Comparison of ENCODE assay signal across 8 cellular contexts in genomic region chr10:60140681-60141632, GRCh38.
DNase-seq lines count a peak whose midpoint lies in the region; ATAC-seq and TF ChIP-seq lines count a peak whose summit lies in the region.

No MANE protein-coding gene starts in this region.

- intact Hi-C loops in heart left ventricle (cut with DNase I): no loop called here

- no peak for TF ChIP-seq CTCF in heart left ventricle (IDR thresholded peaks at IDR 0.05)

- 37 to 43% (median 42%) methylated on average over 11 of the region's 11 CpGs for WGBS in heart left ventricle, 4 donors

- H3K4me1 ChIP-seq in heart left ventricle: peaks cover 0 to 19% (median 5%) of the 10 kb centered on the region in 12 donors

- DNase-seq in H4 (ENCODE audit: low spot score) (peak; percentile 26), NCI-H748 treated with DMSO at 0.1 percent for 48 hours (lab: John Stamatoyannopoulos, UW) (peak; percentile 81), heart left ventricle (peak in 3 of 5 donors; percentile 22 to 38 (median 33)), renal cortical epithelial cell (ENCODE audit: low read depth) (peak; percentile 85), epidermal melanocyte (ENCODE audit: insufficient read length, low spot score) (no peak), UCSD-AML1 (lab: John Stamatoyannopoulos, UW; ENCODE audit: unreplicated experiment) (no peak)
- DNase-seq in stimulated activated naive CD8-positive, alpha-beta T cell treated with anti-CD3 and anti-CD28 coated beads, Interleukin-15, Interleukin-2, amounts not matched to agents 100 U/mL and 50 U/mL, for 24 hours: no peak

- H3K36me3 ChIP-seq in heart left ventricle: peaks cover 0 to 7% (median 0%) of the 10 kb centered on the region in 9 donors

- ATAC-seq in heart left ventricle (peak; percentile 91 to 95 (median 94)), HG03460 (IDR thresholded peaks at IDR 0.05; ENCODE audit: unreplicated experiment) (no peak)
- no peak for ATAC-seq in stimulated activated naive CD8-positive, alpha-beta T cell treated with anti-CD3 and anti-CD28 coated beads, Interleukin-15, Interleukin-2, amounts not matched to agents 100 U/mL and 50 U/mL, for 24 hours

- H3K4me3 ChIP-seq in heart left ventricle: peak overlapping the region in 11 of 12 donors; percentile 1 to 46 (median 36)

- no peak for TF ChIP-seq POLR2A in heart left ventricle (IDR thresholded peaks at IDR 0.05)

- no peaks in the 10 kb centered on the region for H3K9me3 ChIP-seq in heart left ventricle

- no peaks in the 10 kb centered on the region for H3K27me3 ChIP-seq in heart left ventricle

- peak overlapping the region; percentile 15 to 84 (median 76) for H3K27ac ChIP-seq in heart left ventricle

Comparison
In these comparisons a context has a peak if more than half of its experiments do, and no peak if none do; other contexts are left out.
1. DNase-seq: peak in H4 (single experiment), NCI-H748 treated with DMSO at 0.1 percent for 48 hours (single experiment), heart left ventricle (3 of 5) and renal cortical epithelial cell (single experiment); none in stimulated activated naive CD8-positive, alpha-beta T cell treated with anti-CD3 and anti-CD28 coated beads, Interleukin-15, Interleukin-2, amounts not matched to agents 100 U/mL and 50 U/mL, for 24 hours (single experiment), epidermal melanocyte (single experiment) and UCSD-AML1 (single experiment).
2. ATAC-seq: peak in heart left ventricle (4 of 4); none in stimulated activated naive CD8-positive, alpha-beta T cell treated with anti-CD3 and anti-CD28 coated beads, Interleukin-15, Interleukin-2, amounts not matched to agents 100 U/mL and 50 U/mL, for 24 hours (single experiment) and HG03460 (single experiment).